8 cellular contexts compared by ENCODE assay signal in the genomic region with DNA sequence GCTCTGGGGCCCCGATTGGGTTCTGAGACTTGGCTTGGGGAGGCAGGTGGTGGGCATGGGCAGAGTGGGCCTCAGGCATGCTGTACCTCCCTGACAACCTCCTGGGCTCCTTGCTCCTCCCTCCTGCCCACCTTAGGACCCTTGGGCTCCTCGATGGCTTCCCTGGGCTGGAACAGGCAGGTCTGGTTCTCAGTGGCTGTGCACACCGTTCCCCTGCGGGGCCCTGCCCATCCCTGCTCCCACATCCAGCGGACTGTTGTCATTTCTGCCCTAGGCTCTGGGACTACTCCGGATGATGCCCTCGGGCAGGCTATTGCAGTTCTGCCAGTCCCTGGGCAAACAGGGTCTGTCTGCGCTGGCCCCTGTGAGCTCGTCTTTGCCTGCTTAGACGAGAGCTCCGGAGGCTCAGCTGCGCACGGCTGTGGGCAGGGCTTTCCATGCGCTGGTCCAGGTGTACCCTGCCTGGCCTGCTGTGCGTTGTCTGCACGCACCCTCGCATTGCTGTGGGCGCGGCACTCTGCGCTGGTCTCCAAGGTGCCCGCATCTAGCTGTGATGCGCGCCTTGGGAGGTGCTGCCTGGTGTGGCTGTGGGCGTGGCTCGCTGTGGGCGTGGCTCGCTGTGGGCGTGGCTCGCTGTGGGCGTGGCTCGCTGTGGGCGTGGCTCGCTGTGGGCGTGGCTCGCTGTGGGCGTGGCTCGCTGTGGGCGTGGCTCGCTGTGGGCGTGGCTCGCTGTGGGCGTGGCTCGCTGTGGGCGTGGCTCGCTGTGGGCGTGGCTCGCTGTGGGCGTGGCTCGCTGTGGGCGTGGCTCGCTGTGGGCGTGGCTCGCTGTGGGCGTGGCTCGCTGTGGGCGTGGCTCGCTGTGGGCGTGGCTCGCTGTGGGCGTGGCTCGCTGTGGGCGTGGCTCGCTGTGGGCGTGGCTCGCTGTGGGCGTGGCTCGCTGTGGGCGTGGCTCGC. TPM values are rescaled to one million over a fixed set of nuclear protein-coding genes. Genes with fewer than 3 reads are reported as not detected.
DNase-seq lines count a peak whose midpoint lies in the region; ATAC-seq, FAIRE-seq and TF ChIP-seq lines count a peak whose summit lies in the region.
"Not testable (repeated sequence)": the region's sequence is repeated elsewhere in the genome, so short reads cannot be mapped to it uniquely, and the experiment has no call there.

No MANE protein-coding gene starts in this region.

- not testable (repeated sequence) for H4K20me1 ChIP-seq in K562 (replicated peaks; ENCODE audit: control insufficient read depth, insufficient read depth, low read length)

- POLR2A ChIA-PET in activated CD4-positive, alpha-beta memory T cell treated with anti-CD3 and anti-CD28 coated beads, Interleukin-2, amount 10 ng/mL, durations not matched to agents 7 days and 5 days (lab: Charles Lee) = interaction anchor here (1.9 kb wide), 1 partner anchor 8 kb away, joined by 8 read pairs; the partner anchor contains the start of gene IBA57
- POLR2A ChIA-PET in K562 (lab: Yijun Ruan, JAX) = interaction anchor here (0.6 to 2.2 kb wide), 14 partner anchors 7 to 286 kb away, joined by 3 to 19 read pairs (median 3); partner anchors contain the start of gene IBA57

- DNase-seq in H7 (peak; percentile 94), NCI-H146 treated with DMSO at 0.1 percent for 48 hours (lab: John Stamatoyannopoulos, UW; ENCODE audit: unreplicated experiment) (peak; percentile 34), SHP77 treated with DMSO at 0.1 percent for 48 hours (lab: John Stamatoyannopoulos, UW) (peak; percentile 27), K562 (ENCODE audit: extremely low read depth in 1 of 4, low spot score in 3 of 4) (peak; percentile 68 to 89 (median 82)), left cardiac atrium (peak; percentile 33)
- DNase-seq in activated CD4-positive, alpha-beta memory T cell treated with anti-CD3 and anti-CD28 coated beads, Interleukin-2, amount 10 ng/mL, durations not matched to agents 7 days and 5 days = peak; percentile 48
- peak; percentile 39 for DNase-seq in natural killer cell treated with Interleukin-12 subunit alpha and Interleukin-12 subunit beta and Interleukin-15 and Interleukin-18, amount 100 ng/mL, for 72 hours (ENCODE audit: low spot score)

- H3K9ac ChIP-seq in K562 (ENCODE audit: insufficient read depth in 1 of 2, low read depth in 2 of 2, low read length in 2 of 2) = peak overlapping the region in 1 of 2 experiments; percentile 47; a peak in 2 of 4 replicates

- H3K4me2 ChIP-seq in K562 (ENCODE audit: insufficient read depth, low read length) = peak overlapping the region; percentile 53

- not testable (repeated sequence) for H3K9me3 ChIP-seq in K562 (replicated peaks; ENCODE audit: control insufficient read depth, insufficient read depth, low read depth, low read length)

- H3K4me1 Mint-ChIP-seq in activated CD4-positive, alpha-beta memory T cell treated with anti-CD3 and anti-CD28 coated beads, Interleukin-2, amount 10 ng/mL, durations not matched to agents 7 days and 5 days = not testable (repeated sequence)
- peaks cover 0 to 10% of the 10 kb centered on the region in 2 donors for H3K4me1 Mint-ChIP-seq in natural killer cell treated with Interleukin-12 subunit alpha and Interleukin-12 subunit beta and Interleukin-15 and Interleukin-18, amount 100 ng/mL, for 72 hours (ENCODE audit: low read depth in 2 of 2)

- not testable (repeated sequence) for H2AFZ ChIP-seq in K562 (ENCODE audit: low read depth, low read length)

- not testable (repeated sequence) for FAIRE-seq in K562 (lab: Jason Lieb, UNC)

- not testable (repeated sequence) for H3K79me2 ChIP-seq in K562 (ENCODE audit: control insufficient read depth, insufficient read depth, low read length)

- CTCF ChIA-PET in activated CD4-positive, alpha-beta memory T cell treated with anti-CD3 and anti-CD28 coated beads, Interleukin-2, amount 10 ng/mL, durations not matched to agents 7 days and 5 days (lab: Charles Lee) = interaction anchor here (2.0 kb wide), 1 partner anchor 8 kb away, joined by 10 read pairs; the partner anchor contains the start of gene IBA57
- CTCF ChIA-PET in K562 (lab: Yijun Ruan, JAX; ENCODE audit: low intra/inter-chr PET ratio) = not testable (repeated sequence)

- H3K4me1 ChIP-seq in K562 (replicated peaks in 1 of 2; ENCODE audit: control insufficient read depth in 2 of 2, insufficient read depth in 2 of 2, low read length in 2 of 2) = peaks cover 14 to 64% of the 10 kb centered on the region in 2 experiments; a peak in 4 of 5 replicates

- not testable (repeated sequence) for TF ChIP-seq EP300 in K562 (IDR thresholded peaks at IDR 0.05; ENCODE audit: low read length)

- H3K27me3 Mint-ChIP-seq in activated CD4-positive, alpha-beta memory T cell treated with anti-CD3 and anti-CD28 coated beads, Interleukin-2, amount 10 ng/mL, durations not matched to agents 7 days and 5 days; natural killer cell treated with Interleukin-12 subunit alpha and Interleukin-12 subunit beta and Interleukin-15 and Interleukin-18, amount 100 ng/mL, for 72 hours: not testable (repeated sequence)

- H3K27ac ChIP-seq in 22Rv1 = 0 out of 2 replicates have a peak overlapping the region, but pooled peaks have one; percentile 27
- not testable (repeated sequence) for H3K27ac ChIP-seq in K562 (ENCODE audit: extremely low read depth, low read depth, low read length)

- not testable (repeated sequence) for H3K36me3 Mint-ChIP-seq in activated CD4-positive, alpha-beta memory T cell treated with anti-CD3 and anti-CD28 coated beads, Interleukin-2, amount 10 ng/mL, durations not matched to agents 7 days and 5 days (ENCODE audit: low read depth); natural killer cell treated with Interleukin-12 subunit alpha and Interleukin-12 subunit beta and Interleukin-15 and Interleukin-18, amount 100 ng/mL, for 72 hours

- not testable (repeated sequence) for TF ChIP-seq POLR2A in K562 (conservative IDR thresholded peaks at IDR 0.05)

- TF ChIP-seq CTCF in 22Rv1 (IDR thresholded peaks at IDR 0.05); K562 (IDR thresholded peaks at IDR 0.05 in 2 of 3, conservative IDR thresholded peaks at IDR 0.05 in 1 of 3; ENCODE audit: insufficient read depth in 2 of 3, low read depth in 1 of 3, low read length in 3 of 3): not testable (repeated sequence)

- H3K9me1 ChIP-seq in K562 (ENCODE audit: control insufficient read depth, insufficient read depth, low read length) = not testable (repeated sequence)

- 20% methylated on average over 32 of the region's 69 CpGs for WGBS in K562 (ENCODE audit: insufficient coverage, low coverage, missing lambda C conversion rate)

- H3K9me3 Mint-ChIP-seq in activated CD4-positive, alpha-beta memory T cell treated with anti-CD3 and anti-CD28 coated beads, Interleukin-2, amount 10 ng/mL, durations not matched to agents 7 days and 5 days; natural killer cell treated with Interleukin-12 subunit alpha and Interleukin-12 subunit beta and Interleukin-15 and Interleukin-18, amount 100 ng/mL, for 72 hours: not testable (repeated sequence)

- H3K36me3 ChIP-seq in H7 (replicated peaks; ENCODE audit: control insufficient read depth, insufficient read depth, low read length); K562 (ENCODE audit: control insufficient read depth, insufficient read depth, low read length): not testable (repeated sequence)

- in situ Hi-C loops in K562 (cut with MboI) = not testable (repeated sequence)

- ATAC-seq in K562 (peak; percentile 78), left cardiac atrium (peak in 1 of 2 donors; percentile 19)
- ATAC-seq in natural killer cell treated with Interleukin-12 subunit alpha and Interleukin-12 subunit beta and Interleukin-15 and Interleukin-18, amount 100 ng/mL, for 72 hours = peak; percentile 55 to 57

- peak overlapping the region; percentile 12; the same call in 1 of the 2 replicates for H3K4me3 ChIP-seq in H7 (ENCODE audit: insufficient read depth, low read depth, low read length)
- H3K4me3 ChIP-seq in K562 = not testable (repeated sequence)

- not testable (repeated sequence) for H3K27ac Mint-ChIP-seq in activated CD4-positive, alpha-beta memory T cell treated with anti-CD3 and anti-CD28 coated beads, Interleukin-2, amount 10 ng/mL, durations not matched to agents 7 days and 5 days; natural killer cell treated with Interleukin-12 subunit alpha and Interleukin-12 subunit beta and Interleukin-15 and Interleukin-18, amount 100 ng/mL, for 72 hours

- not testable (repeated sequence) for H3K4me3 Mint-ChIP-seq in activated CD4-positive, alpha-beta memory T cell treated with anti-CD3 and anti-CD28 coated beads, Interleukin-2, amount 10 ng/mL, durations not matched to agents 7 days and 5 days; natural killer cell treated with Interleukin-12 subunit alpha and Interleukin-12 subunit beta and Interleukin-15 and Interleukin-18, amount 100 ng/mL, for 72 hours

- H3K27me3 ChIP-seq in H7 (ENCODE audit: control insufficient read depth, insufficient read depth, low read length); K562 (ENCODE audit: control insufficient read depth in 2 of 2, insufficient read depth in 2 of 2, low read length in 2 of 2): not testable (repeated sequence)

- BruUV-seq in K562 (replicated peaks; lab: Mats Ljungman, UMichigan) = not testable (repeated sequence)

- intact Hi-C loops in K562 (cut with micrococcal nuclease); left cardiac atrium (cut with DNase I): not testable (repeated sequence)

- not testable (repeated sequence) for TF ChIP-seq RAD21 in K562 (CRISPR knock-in tag; conservative IDR thresholded peaks at IDR 0.05 in 1 of 2, IDR thresholded peaks at IDR 0.05 in 1 of 2)

RNA-seq across cellular contexts. Expression of gene IBA57, which starts 8.2 kb away (rescaled TPM):
- total RNA-seq in H7 (2014; rRNA removed; shearing (Covaris generic)) = 21.2 and 23.3 TPM in 2 replicates
- total RNA-seq in activated CD4-positive, alpha-beta memory T cell treated with anti-CD3 and anti-CD28 coated beads, Interleukin-2, amount 10 ng/mL, durations not matched to agents 7 days and 5 days = 1 to 10 TPM; 4.5 to 5.2 TPM
- 6.2 and 10.7 TPM in 2 replicates for total RNA-seq in K562 (2011; cell fraction: chromatin; rRNA removed; ENCODE audit: low replicate concordance)
- 8.3 and 8.9 TPM in 2 replicates for total RNA-seq in K562 (2011; cell fraction: nucleolus; rRNA removed)
- 6.8 and 8.3 TPM in 2 replicates for total RNA-seq in K562 (2011; cell fraction: nucleoplasm; rRNA removed)
- total RNA-seq in K562 (2014; rRNA removed) (9.0 and 16.8 TPM in 2 replicates), K562 (2014; rRNA removed; fragmentation: Illumina TruSeq; extraction: Trizol) (1.8 and 1.9 TPM in 2 replicates), K562 (2015; rRNA removed; fragmentation: Illumina TruSeq; extraction: Trizol) (2.9 and 4.1 TPM in 2 replicates), K562 (2021) (14.1 and 15.5 TPM in 2 replicates), left cardiac atrium (10 to 100 TPM; 10.4 to 10.5 TPM)
- polyA plus RNA-seq in K562 (2011; rRNA removed) (2.7 and 5.6 TPM in 2 replicates), K562 (2014; fragmentation: Illumina TruSeq; extraction: Trizol) (1.9 and 5.9 TPM in 2 replicates), K562 (2014; fragmentation: Nextera tagmentation; extraction: Ambion mirVana) (1 to 10 TPM in 1 of 2 experiments, under 1 TPM in 1; 0.77 to 1.0 TPM), K562 (2014; rRNA removed) (6.9 and 9.0 TPM in 2 replicates)
- 4.2 and 11.4 TPM in 2 replicates for polyA plus RNA-seq in K562 (2011; cell fraction: cytosol; rRNA removed)
- 4.0 and 5.9 TPM in 2 replicates for polyA plus RNA-seq in K562 (2011; cell fraction: nucleus; rRNA removed)
- polyA plus RNA-seq in K562 (2012) = 4.8 and 6.7 TPM in 2 replicates
- 1.9 and 2.1 TPM in 2 replicates for polyA minus RNA-seq in K562 (2011; rRNA and poly(A)+ RNA removed)
- polyA minus RNA-seq in K562 (2011; cell fraction: cytosol; rRNA and poly(A)+ RNA removed) = 7.1 and 8.0 TPM in 2 replicates
- polyA minus RNA-seq in K562 (2011; cell fraction: nucleus; rRNA and poly(A)+ RNA removed) = 3.4 and 3.7 TPM in 2 replicates
- 1 to 10 TPM; 6.8 to 7.9 TPM for total RNA-seq in natural killer cell treated with Interleukin-12 subunit alpha and Interleukin-12 subunit beta and Interleukin-15 and Interleukin-18, amount 100 ng/mL, for 72 hours

RNA-seq across cellular contexts. Expression of gene GJC2, which starts 24.1 kb away (rescaled TPM):
- 1.7 TPM in 2 replicates for total RNA-seq in H7 (2014; rRNA removed; shearing (Covaris generic))
- total RNA-seq in activated CD4-positive, alpha-beta memory T cell treated with anti-CD3 and anti-CD28 coated beads, Interleukin-2, amount 10 ng/mL, durations not matched to agents 7 days and 5 days = under 1 TPM; 0.38 to 0.55 TPM
- 0.53 and 1.4 TPM in 2 replicates for total RNA-seq in K562 (2011; cell fraction: chromatin; rRNA removed; ENCODE audit: low replicate concordance)
- total RNA-seq in K562 (2011; cell fraction: nucleolus; rRNA removed) = 1.2 and 2.2 TPM in 2 replicates
- total RNA-seq in K562 (2011; cell fraction: nucleoplasm; rRNA removed) = 0.59 and 0.69 TPM in 2 replicates
- total RNA-seq in K562 (2014; rRNA removed) = 0.32 and 0.86 TPM in 2 replicates
- 0.11 and 0.16 TPM in 2 replicates for total RNA-seq in K562 (2014; rRNA removed; fragmentation: Illumina TruSeq; extraction: Trizol)
- total RNA-seq in K562 (2015; rRNA removed; fragmentation: Illumina TruSeq; extraction: Trizol) = 0.11 and 0.22 TPM in 2 replicates
- total RNA-seq in K562 (2021) = 0.62 and 0.69 TPM in 2 replicates
- 0.08 and 0.20 TPM in 2 replicates for polyA plus RNA-seq in K562 (2011; rRNA removed)
- polyA plus RNA-seq in K562 (2011; cell fraction: cytosol; rRNA removed) = 0.10 and 0.61 TPM in 2 replicates
- polyA plus RNA-seq in K562 (2011; cell fraction: nucleus; rRNA removed) = 0.29 and 1.1 TPM in 2 replicates
- 0.39 and 0.47 TPM in 2 replicates for polyA plus RNA-seq in K562 (2012)
- polyA plus RNA-seq in K562 (2014; fragmentation: Illumina TruSeq; extraction: Trizol) = 0.06 and 0.12 TPM in 2 replicates
- polyA plus RNA-seq in K562 (2014; fragmentation: Nextera tagmentation; extraction: Ambion mirVana) = not detected
- polyA plus RNA-seq in K562 (2014; rRNA removed) = 0.03 and 0.36 TPM in 2 replicates
- 0.09 and 0.18 TPM in 2 replicates for polyA minus RNA-seq in K562 (2011; rRNA and poly(A)+ RNA removed)
- polyA minus RNA-seq in K562 (2011; cell fraction: cytosol; rRNA and poly(A)+ RNA removed) = 0.57 TPM in 1 of 2 replicates, not detected in the other
- polyA minus RNA-seq in K562 (2011; cell fraction: nucleus; rRNA and poly(A)+ RNA removed) = 0.40 and 0.44 TPM in 2 replicates
- 1 to 10 TPM; 2.2 to 2.3 TPM for total RNA-seq in left cardiac atrium
- total RNA-seq in natural killer cell treated with Interleukin-12 subunit alpha and Interleukin-12 subunit beta and Interleukin-15 and Interleukin-18, amount 100 ng/mL, for 72 hours = 1 to 10 TPM; 2.1 to 2.2 TPM

RNA-seq across cellular contexts. Expression of gene GUK1, which starts 33.7 kb away (rescaled TPM):
- total RNA-seq in H7 (2014; rRNA removed; shearing (Covaris generic)) = 216 and 224 TPM in 2 replicates
- 100 to 1,000 TPM; 280 to 284 TPM for total RNA-seq in activated CD4-positive, alpha-beta memory T cell treated with anti-CD3 and anti-CD28 coated beads, Interleukin-2, amount 10 ng/mL, durations not matched to agents 7 days and 5 days
- 206 and 587 TPM in 2 replicates for total RNA-seq in K562 (2011; cell fraction: chromatin; rRNA removed; ENCODE audit: low replicate concordance)
- 479 and 565 TPM in 2 replicates for total RNA-seq in K562 (2011; cell fraction: nucleolus; rRNA removed)
- 351 and 369 TPM in 2 replicates for total RNA-seq in K562 (2011; cell fraction: nucleoplasm; rRNA removed)
- 331 and 360 TPM in 2 replicates for total RNA-seq in K562 (2014; rRNA removed)
- total RNA-seq in K562 (2014; rRNA removed; fragmentation: Illumina TruSeq; extraction: Trizol) = 31.6 and 42.7 TPM in 2 replicates
- 129 and 132 TPM in 2 replicates for total RNA-seq in K562 (2015; rRNA removed; fragmentation: Illumina TruSeq; extraction: Trizol)
- total RNA-seq in K562 (2021) = 228 and 233 TPM in 2 replicates
- 192 and 244 TPM in 2 replicates for polyA plus RNA-seq in K562 (2011; rRNA removed)
- polyA plus RNA-seq in K562 (2011; cell fraction: cytosol; rRNA removed) = 357 and 647 TPM in 2 replicates
- polyA plus RNA-seq in K562 (2011; cell fraction: nucleus; rRNA removed) = 690 and 902 TPM in 2 replicates
- 198 and 243 TPM in 2 replicates for polyA plus RNA-seq in K562 (2012)
- 44.3 and 143 TPM in 2 replicates for polyA plus RNA-seq in K562 (2014; fragmentation: Illumina TruSeq; extraction: Trizol)
- polyA plus RNA-seq in K562 (2014; fragmentation: Nextera tagmentation; extraction: Ambion mirVana) = 10 to 100 TPM in 1 of 2 experiments, 1 to 10 TPM in 1; 7.0 to 18.1 TPM
- 285 and 338 TPM in 2 replicates for polyA plus RNA-seq in K562 (2014; rRNA removed)
- 38.4 and 72.5 TPM in 2 replicates for polyA minus RNA-seq in K562 (2011; rRNA and poly(A)+ RNA removed)
- polyA minus RNA-seq in K562 (2011; cell fraction: cytosol; rRNA and poly(A)+ RNA removed) = 79.7 and 95.8 TPM in 2 replicates
- polyA minus RNA-seq in K562 (2011; cell fraction: nucleus; rRNA and poly(A)+ RNA removed) = 159 and 171 TPM in 2 replicates
- 100 to 1,000 TPM; 153 to 185 TPM for total RNA-seq in left cardiac atrium
- 100 to 1,000 TPM; 296 to 329 TPM for total RNA-seq in natural killer cell treated with Interleukin-12 subunit alpha and Interleukin-12 subunit beta and Interleukin-15 and Interleukin-18, amount 100 ng/mL, for 72 hours

RNA-seq across cellular contexts. Expression of gene OBSCN, which starts 34.0 kb away (rescaled TPM):
- total RNA-seq in H7 (2014; rRNA removed; shearing (Covaris generic)) = 18.9 and 25.2 TPM in 2 replicates
- total RNA-seq in activated CD4-positive, alpha-beta memory T cell treated with anti-CD3 and anti-CD28 coated beads, Interleukin-2, amount 10 ng/mL, durations not matched to agents 7 days and 5 days = 1 to 10 TPM; 6.6 to 8.0 TPM
- 22.3 and 52.9 TPM in 2 replicates for total RNA-seq in K562 (2011; cell fraction: chromatin; rRNA removed; ENCODE audit: low replicate concordance)
- 25.5 and 27.1 TPM in 2 replicates for total RNA-seq in K562 (2011; cell fraction: nucleolus; rRNA removed)
- 20.5 and 20.6 TPM in 2 replicates for total RNA-seq in K562 (2011; cell fraction: nucleoplasm; rRNA removed)
- 11.8 and 12.0 TPM in 2 replicates for total RNA-seq in K562 (2014; rRNA removed)
- total RNA-seq in K562 (2014; rRNA removed; fragmentation: Illumina TruSeq; extraction: Trizol) = 0.83 and 1.7 TPM in 2 replicates
- total RNA-seq in K562 (2015; rRNA removed; fragmentation: Illumina TruSeq; extraction: Trizol) = 4.1 and 5.0 TPM in 2 replicates
- total RNA-seq in K562 (2021) = 17.4 and 19.7 TPM in 2 replicates
- 3.4 and 5.6 TPM in 2 replicates for polyA plus RNA-seq in K562 (2011; rRNA removed)
- polyA plus RNA-seq in K562 (2011; cell fraction: cytosol; rRNA removed) = 3.0 and 8.2 TPM in 2 replicates
- polyA plus RNA-seq in K562 (2011; cell fraction: nucleus; rRNA removed) = 22.5 and 42.0 TPM in 2 replicates
- 15.8 and 26.7 TPM in 2 replicates for polyA plus RNA-seq in K562 (2012)
- 3.6 and 6.9 TPM in 2 replicates for polyA plus RNA-seq in K562 (2014; fragmentation: Illumina TruSeq; extraction: Trizol)
- polyA plus RNA-seq in K562 (2014; fragmentation: Nextera tagmentation; extraction: Ambion mirVana) = under 1 TPM; 0.18 to 0.29 TPM
- 11.1 and 12.5 TPM in 2 replicates for polyA plus RNA-seq in K562 (2014; rRNA removed)
- polyA minus RNA-seq in K562 (2011; rRNA and poly(A)+ RNA removed) = 3.4 TPM in 2 replicates
- 8.2 and 10.9 TPM in 2 replicates for polyA minus RNA-seq in K562 (2011; cell fraction: cytosol; rRNA and poly(A)+ RNA removed)
- polyA minus RNA-seq in K562 (2011; cell fraction: nucleus; rRNA and poly(A)+ RNA removed) = 7.0 and 7.1 TPM in 2 replicates
- total RNA-seq in left cardiac atrium = 100 to 1,000 TPM; 194 to 201 TPM
- 10 to 100 TPM in 1 of 2 donors, 1 to 10 TPM in 1; 6.4 to 12.3 TPM for total RNA-seq in natural killer cell treated with Interleukin-12 subunit alpha and Interleukin-12 subunit beta and Interleukin-15 and Interleukin-18, amount 100 ng/mL, for 72 hours

Comparison
In these comparisons a context has a peak if more than half of its experiments do, and no peak if none do; other contexts are left out.
1. DNase-seq: peak in every context shown above with its lines; median percentile 94 in H7; 82 in K562; 48 in activated CD4-positive, alpha-beta memory T cell treated with anti-CD3 and anti-CD28 coated beads, Interleukin-2, amount 10 ng/mL, durations not matched to agents 7 days and 5 days; 39 in natural killer cell treated with Interleukin-12 subunit alpha and Interleukin-12 subunit beta and Interleukin-15 and Interleukin-18, amount 100 ng/mL, for 72 hours; 34 in NCI-H146 treated with DMSO at 0.1 percent for 48 hours; 33 in left cardiac atrium; 27 in SHP77 treated with DMSO at 0.1 percent for 48 hours.